12 cellular contexts compared by ENCODE assay signal in genomic region chr11:68266121-68266891, GRCh38.
A peak's percentile ranks its signal among the peaks of the same experiment; 100 is the strongest.
DNase-seq lines count a peak whose midpoint lies in the region; ATAC-seq, FAIRE-seq and TF ChIP-seq lines count a peak whose summit lies in the region.
"Had no signal": no experiment of that assay in that cellular context is flagged by ENCODE, and none has a peak within 500 bp of the region (broad histone marks: within the 10 kb centered on the region; RNA-seq: fewer than 3 reads in every experiment).

No MANE protein-coding gene starts in this region.

- no peak for FAIRE-seq in H54 (lab: Jason Lieb, UNC)

- no peak for TF ChIP-seq CTCF in GM12864 (IDR thresholded peaks at IDR 0.05; ENCODE audit: low read depth, low read length, missing control alignments)

- ATAC-seq in GM21381 (IDR thresholded peaks at IDR 0.05; ENCODE audit: unreplicated experiment) = peak; percentile 72
- ATAC-seq in HG03442 (IDR thresholded peaks at IDR 0.05; ENCODE audit: unreplicated experiment) = peak; percentile 56
- ATAC-seq: stimulated activated effector memory CD8-positive, alpha-beta T cell treated with anti-CD3 and anti-CD28 coated beads, Interleukin-12 subunit alpha, Interleukin-12 subunit beta, amount 100 ng/mL, for 72 hours had no signal

- DNase-seq in GM12864 (ENCODE audit: low read depth) = peak; percentile 77
- peak; percentile 72 for DNase-seq in globus pallidus (ENCODE audit: low spot score)
- DNase-seq in activated gamma-delta T cell (lab: John Stamatoyannopoulos, UW) = no peak
- DNase-seq in H54 (ENCODE audit: insufficient read length, low spot score) = no peak
- no peak for DNase-seq in NCI-H1694 (lab: John Stamatoyannopoulos, UW)
- DNase-seq in dedifferentiated amniotic fluid mesenchymal stem cell (ENCODE audit: extremely low spot score) = no peak
- DNase-seq: activated CD4-positive, alpha-beta T cell treated with anti-CD3 and anti-CD28 coated beads, Interleukin-2, amount 50 U/mL, for 1 hour; central memory CD4-positive, alpha-beta T cell; NCI-H345 had no signal

- no peak for TF ChIP-seq POLR2A in H54 (IDR thresholded peaks at IDR 0.05; ENCODE audit: low read depth, low read length)

- peak overlapping the region; percentile 15; the same call in 1 of the 2 replicates for H3K4me3 ChIP-seq in GM12864 (ENCODE audit: low read depth, low read length)

Comparison
In these comparisons a context has a peak if more than half of its experiments do, and no peak if none do; other contexts are left out.
1. DNase-seq: peak in GM12864 (single experiment) and globus pallidus (single experiment); none in activated gamma-delta T cell (single experiment), H54 (single experiment), NCI-H1694 (single experiment) and dedifferentiated amniotic fluid mesenchymal stem cell (single experiment).